In the genomic region with DNA sequence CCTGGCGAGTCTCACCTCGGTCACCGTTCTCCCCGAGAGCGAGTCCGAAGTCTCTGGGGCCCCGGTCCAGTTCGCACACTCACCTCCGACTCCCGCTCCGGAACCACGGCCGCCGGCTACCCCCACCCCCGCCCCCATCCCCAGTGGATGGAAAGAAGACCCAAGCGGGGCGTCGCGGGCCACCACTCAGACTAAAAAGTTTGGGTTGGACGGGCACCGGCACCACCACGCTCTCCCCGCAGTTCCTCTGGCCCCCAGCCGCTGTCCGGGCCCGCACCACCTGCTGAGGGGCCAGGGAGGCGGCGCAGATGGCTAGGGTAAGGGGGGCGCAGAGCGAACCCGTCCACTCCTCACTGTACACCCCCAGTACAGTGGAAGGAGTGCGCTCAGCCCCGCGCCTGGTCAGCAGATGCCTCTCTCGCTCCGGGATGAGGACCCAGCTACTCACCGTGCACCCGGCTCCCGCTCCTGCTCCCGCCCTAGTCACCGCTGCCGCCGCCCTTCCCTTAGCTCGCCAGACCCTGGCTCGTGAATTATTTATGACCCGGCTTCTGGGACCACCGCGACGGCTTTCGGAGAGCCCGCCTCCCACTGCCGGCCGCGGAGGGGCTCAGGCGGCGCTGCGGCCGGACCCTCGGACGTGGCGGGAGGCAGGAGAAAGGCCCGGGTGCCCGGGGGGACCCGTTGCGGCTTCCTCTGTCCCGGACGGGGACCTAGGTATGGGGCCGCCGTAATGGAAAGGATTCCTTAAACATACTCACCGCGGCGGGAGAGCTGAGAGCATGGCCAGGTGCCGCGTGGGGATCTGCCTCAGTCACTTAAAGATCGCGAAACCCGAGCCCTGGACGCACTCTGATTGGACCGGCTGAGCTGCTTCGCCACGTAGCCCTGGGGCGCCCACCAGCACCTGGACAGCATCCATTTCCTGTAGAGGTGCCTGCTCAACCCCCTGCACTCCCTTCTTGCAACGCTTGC, we compare ENCODE assay signal across 1 cellular context.
TF ChIP-seq lines count a peak whose summit lies in the region.

A gene with protein sequence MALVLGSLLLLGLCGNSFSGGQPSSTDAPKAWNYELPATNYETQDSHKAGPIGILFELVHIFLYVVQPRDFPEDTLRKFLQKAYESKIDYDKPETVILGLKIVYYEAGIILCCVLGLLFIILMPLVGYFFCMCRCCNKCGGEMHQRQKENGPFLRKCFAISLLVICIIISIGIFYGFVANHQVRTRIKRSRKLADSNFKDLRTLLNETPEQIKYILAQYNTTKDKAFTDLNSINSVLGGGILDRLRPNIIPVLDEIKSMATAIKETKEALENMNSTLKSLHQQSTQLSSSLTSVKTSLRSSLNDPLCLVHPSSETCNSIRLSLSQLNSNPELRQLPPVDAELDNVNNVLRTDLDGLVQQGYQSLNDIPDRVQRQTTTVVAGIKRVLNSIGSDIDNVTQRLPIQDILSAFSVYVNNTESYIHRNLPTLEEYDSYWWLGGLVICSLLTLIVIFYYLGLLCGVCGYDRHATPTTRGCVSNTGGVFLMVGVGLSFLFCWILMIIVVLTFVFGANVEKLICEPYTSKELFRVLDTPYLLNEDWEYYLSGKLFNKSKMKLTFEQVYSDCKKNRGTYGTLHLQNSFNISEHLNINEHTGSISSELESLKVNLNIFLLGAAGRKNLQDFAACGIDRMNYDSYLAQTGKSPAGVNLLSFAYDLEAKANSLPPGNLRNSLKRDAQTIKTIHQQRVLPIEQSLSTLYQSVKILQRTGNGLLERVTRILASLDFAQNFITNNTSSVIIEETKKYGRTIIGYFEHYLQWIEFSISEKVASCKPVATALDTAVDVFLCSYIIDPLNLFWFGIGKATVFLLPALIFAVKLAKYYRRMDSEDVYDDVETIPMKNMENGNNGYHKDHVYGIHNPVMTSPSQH (minus strand): TSS at position 807 of the 975 bp plus-strand sequence. CDS start 8,117 bp downstream, outside the sequence.

TF ChIP-seq in liver, 16 proteins besides CTCF, POLR2A, EP300 and RAD21 (continued from another document):
- TF ChIP-seq FOXA2 (IDR thresholded peaks at IDR 0.05), result no peak
- no peak for TF ChIP-seq GABPA (IDR thresholded peaks at IDR 0.05 in 1 of 2, conservative IDR thresholded peaks at IDR 0.05 in 1 of 2)
- TF ChIP-seq, protein P1, sequence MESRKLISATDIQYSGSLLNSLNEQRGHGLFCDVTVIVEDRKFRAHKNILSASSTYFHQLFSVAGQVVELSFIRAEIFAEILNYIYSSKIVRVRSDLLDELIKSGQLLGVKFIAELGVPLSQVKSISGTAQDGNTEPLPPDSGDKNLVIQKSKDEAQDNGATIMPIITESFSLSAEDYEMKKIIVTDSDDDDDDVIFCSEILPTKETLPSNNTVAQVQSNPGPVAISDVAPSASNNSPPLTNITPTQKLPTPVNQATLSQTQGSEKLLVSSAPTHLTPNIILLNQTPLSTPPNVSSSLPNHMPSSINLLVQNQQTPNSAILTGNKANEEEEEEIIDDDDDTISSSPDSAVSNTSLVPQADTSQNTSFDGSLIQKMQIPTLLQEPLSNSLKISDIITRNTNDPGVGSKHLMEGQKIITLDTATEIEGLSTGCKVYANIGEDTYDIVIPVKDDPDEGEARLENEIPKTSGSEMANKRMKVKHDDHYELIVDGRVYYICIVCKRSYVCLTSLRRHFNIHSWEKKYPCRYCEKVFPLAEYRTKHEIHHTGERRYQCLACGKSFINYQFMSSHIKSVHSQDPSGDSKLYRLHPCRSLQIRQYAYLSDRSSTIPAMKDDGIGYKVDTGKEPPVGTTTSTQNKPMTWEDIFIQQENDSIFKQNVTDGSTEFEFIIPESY (IDR thresholded peaks at IDR 0.05), result no peak
